Comparison of ENCODE assay signal across 1 cellular context in the genomic region with DNA sequence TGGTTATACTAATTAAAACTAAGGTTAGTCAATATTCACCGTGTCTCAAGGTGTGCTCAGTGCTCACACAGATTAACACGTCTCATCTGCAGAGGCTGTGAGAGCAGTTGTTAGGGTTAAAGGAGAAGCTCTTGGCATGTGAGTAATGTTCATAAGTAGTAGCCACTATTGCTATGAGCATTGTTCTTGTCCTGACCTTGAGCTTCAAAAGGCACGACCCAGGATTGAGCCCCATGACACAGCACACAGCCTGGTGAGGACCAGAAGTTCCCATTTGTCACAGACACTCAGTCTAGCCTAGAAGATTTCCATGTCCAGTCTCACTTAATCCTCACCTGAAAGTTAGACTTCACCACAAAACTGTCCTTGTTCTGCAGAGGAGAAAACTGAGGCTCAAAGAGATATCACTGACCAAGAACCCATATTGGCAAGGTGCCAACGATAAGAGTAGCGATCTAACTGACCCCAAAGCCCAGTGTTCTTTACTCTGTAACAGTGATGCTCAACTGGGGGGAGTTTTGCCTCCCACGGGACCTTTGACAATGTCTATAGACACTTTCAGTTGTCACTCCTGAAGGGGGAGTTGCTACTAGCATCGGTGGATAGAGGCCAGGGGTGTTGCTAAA.
TF ChIP-seq lines count a peak whose summit lies in the region.

No MANE protein-coding gene starts in this region.

TF ChIP-seq in K562, 482 proteins besides CTCF, POLR2A, EP300 and RAD21:
- TF ChIP-seq NFIX (CRISPR knock-in tag; IDR thresholded peaks at IDR 0.05; ENCODE audit: low read depth) (peak; percentile 96), KLF13 (tag; IDR thresholded peaks at IDR 0.05; ENCODE audit: borderline replicate concordance, low read depth) (no peak), BRF1 (IDR thresholded peaks at IDR 0.05; ENCODE audit: borderline replicate concordance, extremely low read depth, insufficient read length) (no peak), NFIC (IDR thresholded peaks at IDR 0.05) (peak; percentile 97), NR2F6 (CRISPR knock-in tag; IDR thresholded peaks at IDR 0.05) (no peak)
